ENCODE assay signal across 27 cellular contexts in genomic region chr4:141075553-141075952, GRCh38. TPM values are rescaled to one million over a fixed set of nuclear protein-coding genes. Genes with fewer than 3 reads are reported as not detected.
"Had no signal": no experiment of that assay in that cellular context is flagged by ENCODE, and none has a peak within 500 bp of the region (broad histone marks: within the 10 kb centered on the region; RNA-seq: fewer than 3 reads in every experiment).

No MANE protein-coding gene starts in this region.

- H3K27ac ChIP-seq: colonic mucosa, epithelial cell of prostate, esophagus squamous epithelium, gastrocnemius medialis, hepatocyte, lower lobe of right lung had no signal

- H3K4me1 ChIP-seq: colonic mucosa, lower lobe of right lung had no signal

- ATAC-seq: effector memory CD8-positive, alpha-beta T cell; esophagus mucosa; gastrocnemius medialis; heart left ventricle; left colon; left lobe of liver; left ventricle myocardium superior; lower lobe of right lung; mucosa of descending colon had no signal

- H3K4me3 ChIP-seq: colonic mucosa, esophagus squamous epithelium, gastrocnemius medialis, heart left ventricle, hepatocyte, lower lobe of right lung, mucosa of descending colon had no signal

- FAIRE-seq: endometrium had no signal

- H2AFZ ChIP-seq: hepatocyte had no signal

- H3K36me3 ChIP-seq: colonic mucosa, esophagus squamous epithelium, gastrocnemius medialis, heart left ventricle, lower lobe of right lung had no signal

- H3K27me3 ChIP-seq: colonic mucosa, esophagus squamous epithelium, gastrocnemius medialis, heart left ventricle, hepatocyte had no signal

- H3K9me3 ChIP-seq: colonic mucosa, esophagus squamous epithelium, gastrocnemius medialis, heart left ventricle, lower lobe of right lung, mucosa of descending colon had no signal

- DNase-seq: colonic mucosa; cortex of kidney; effector CD8-positive, alpha-beta T cell; effector memory CD8-positive, alpha-beta T cell; endodermal cell; erythroblast; esophagus squamous epithelium; foreskin fibroblast; foreskin melanocyte; gastrocnemius medialis; heart left ventricle; hypothalamus; immature natural killer cell; islet precursor cell; kidney; kidney glomerular epithelial cell; left colon; left ventricle myocardium superior; lower lobe of right lung; mesenchymal stem cell; mucosa of descending colon; naive B cell had no signal

- H3K4me2 ChIP-seq: hepatocyte had no signal

- H3K79me2 ChIP-seq: hepatocyte had no signal

RNA-seq across cellular contexts. Expression of gene RNF150, which starts 57.7 kb away (rescaled TPM):
- polyA plus RNA-seq: immature natural killer cell had no signal
